Comparison of ENCODE assay signal across 1 cellular context in the genomic region with DNA sequence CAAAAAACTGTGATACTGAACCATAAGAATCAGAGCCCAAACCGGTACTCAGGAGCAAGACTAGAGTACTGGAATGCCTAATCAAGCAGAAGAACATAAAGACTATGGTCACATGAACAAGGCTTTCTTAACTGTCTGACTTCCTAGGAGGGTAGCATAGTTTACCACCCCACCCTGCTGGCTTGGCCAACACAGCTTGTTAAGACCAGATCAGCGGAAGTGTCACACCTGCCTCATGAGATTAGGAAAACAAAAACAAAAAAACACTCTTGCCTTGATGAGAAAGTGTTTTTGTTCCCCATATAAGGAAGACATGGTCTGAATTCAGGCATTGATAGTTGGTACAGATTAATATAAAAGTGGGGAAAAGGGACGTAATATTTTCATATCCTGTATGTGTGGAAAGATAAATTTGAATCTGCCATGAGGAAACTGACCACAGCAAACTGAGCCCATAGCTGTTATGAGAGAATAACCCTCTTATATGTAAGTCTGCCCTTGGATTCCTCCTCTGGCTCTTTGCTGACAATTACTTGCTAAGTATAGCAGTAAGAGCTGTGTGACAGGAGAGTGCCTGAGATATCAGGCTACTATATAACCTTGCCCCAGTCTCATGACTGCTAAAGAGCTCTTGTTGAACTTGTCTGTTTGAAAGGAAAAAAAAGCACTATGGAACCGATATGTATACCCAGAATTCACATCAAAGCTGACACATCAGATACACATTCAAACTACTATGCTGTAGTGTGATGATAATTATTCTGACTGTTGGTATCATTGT.
TF ChIP-seq lines count a peak whose summit lies in the region.

No MANE protein-coding gene starts in this region.

TF ChIP-seq in GM23338, 12 proteins besides CTCF, POLR2A, EP300 and RAD21 (continued from another document):
- TF ChIP-seq ZNF462 (CRISPR knock-in tag; IDR thresholded peaks at IDR 0.05) = no peak
- no peak for TF ChIP-seq EZH2phosphoT487 (IDR thresholded peaks at IDR 0.05; ENCODE audit: unreplicated experiment)
- no peak for TF ChIP-seq STAT1 (IDR thresholded peaks at IDR 0.05; ENCODE audit: unreplicated experiment)
- TF ChIP-seq CREB1 (CRISPR knock-in tag; IDR thresholded peaks at IDR 0.05; ENCODE audit: low read depth) = no peak
- no peak for TF ChIP-seq JUNB (IDR thresholded peaks at IDR 0.05; ENCODE audit: unreplicated experiment)
- TF ChIP-seq NANOG (IDR thresholded peaks at IDR 0.05; ENCODE audit: borderline replicate concordance) = no peak
- TF ChIP-seq, protein P1, sequence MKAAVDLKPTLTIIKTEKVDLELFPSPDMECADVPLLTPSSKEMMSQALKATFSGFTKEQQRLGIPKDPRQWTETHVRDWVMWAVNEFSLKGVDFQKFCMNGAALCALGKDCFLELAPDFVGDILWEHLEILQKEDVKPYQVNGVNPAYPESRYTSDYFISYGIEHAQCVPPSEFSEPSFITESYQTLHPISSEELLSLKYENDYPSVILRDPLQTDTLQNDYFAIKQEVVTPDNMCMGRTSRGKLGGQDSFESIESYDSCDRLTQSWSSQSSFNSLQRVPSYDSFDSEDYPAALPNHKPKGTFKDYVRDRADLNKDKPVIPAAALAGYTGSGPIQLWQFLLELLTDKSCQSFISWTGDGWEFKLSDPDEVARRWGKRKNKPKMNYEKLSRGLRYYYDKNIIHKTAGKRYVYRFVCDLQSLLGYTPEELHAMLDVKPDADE (IDR thresholded peaks at IDR 0.05) = no peak
- TF ChIP-seq POLR2AphosphoS5 (IDR thresholded peaks at IDR 0.05; ENCODE audit: low read depth) = no peak
TF ChIP-seq in GM23338: peak in this region for 0.
